Comparison of ENCODE assay signal across 24 cellular contexts in genomic region chr18:7230646-7231349, GRCh38. TPM values are rescaled to one million over a fixed set of nuclear protein-coding genes. Genes with fewer than 3 reads are reported as not detected.
"Had no signal": no experiment of that assay in that cellular context is flagged by ENCODE, and none has a peak within 500 bp of the region (broad histone marks: within the 10 kb centered on the region; RNA-seq: fewer than 3 reads in every experiment).

Gene LRRC30 (plus strand): TSS chr18:7231089. CDS start chr18:7231139, 50 bp downstream.

- H3K4me1 ChIP-seq: transverse colon, uterus had no signal

- H3K9me3 ChIP-seq: lower lobe of right lung, transverse colon, uterus had no signal

- ATAC-seq: left lobe of liver; lower lobe of right lung; sciatic nerve; stimulated activated naive B cell treated with anti-CD40 and anti-IgM and Interleukin-4, amounts not matched to agents 10 μg/mL and 1 μg/mL and 100 μg/mL, for 72 hours; T-helper 17 cell had no signal

- H3K27me3 ChIP-seq: cardiac muscle cell, transverse colon, uterus had no signal

- H3K36me3 ChIP-seq: cardiac muscle cell, lower lobe of right lung, transverse colon, uterus had no signal

- H3K4me3 ChIP-seq: cardiac muscle cell, lower lobe of right lung, transverse colon, uterus had no signal

- DNase-seq: activated CD4-positive, alpha-beta memory T cell treated with anti-CD3 and anti-CD28 coated beads for 36 hours; activated CD4-positive, alpha-beta T cell treated with anti-CD3 and anti-CD28 coated beads for 48 hours; activated naive CD4-positive, alpha-beta T cell treated with anti-CD3 and anti-CD28 coated beads for 36 hours; activated naive CD8-positive, alpha-beta T cell treated with anti-CD3 and anti-CD28 coated beads, Interleukin-2, amount 10 ng/mL, durations not matched to agents 7 days and 5 days; activated T-cell treated with anti-CD3 and anti-CD28 coated beads, Interleukin-2, amount 50 U/mL, for 48 hours; amniotic stem cell; foreskin fibroblast; kidney; lower lobe of right lung; occipital lobe; stimulated activated CD4-positive, alpha-beta T cell treated with anti-CD3 and anti-CD28 coated beads, Interleukin-2, amount 100 ng/mL, for 48 hours; stimulated activated CD8-positive, alpha-beta memory T cell treated with anti-CD3 and anti-CD28 coated beads, Interleukin-4, amount 100 ng/mL, for 48 hours; stimulated activated naive B cell treated with anti-CD40 and anti-IgM and Interleukin-4, amounts not matched to agents 10 μg/mL and 1 μg/mL and 100 μg/mL, for 72 hours; T-helper 17 cell; transverse colon; uterus had no signal

- H3K27ac ChIP-seq: cardiac muscle cell, lower lobe of right lung, transverse colon, uterus had no signal

RNA-seq across cellular contexts. Expression of gene LRRC30, which starts in this region (rescaled TPM):
- total RNA-seq: activated CD4-positive, alpha-beta memory T cell treated with anti-CD3 and anti-CD28 coated beads for 36 hours; activated naive CD4-positive, alpha-beta T cell treated with anti-CD3 and anti-CD28 coated beads for 36 hours; activated naive CD8-positive, alpha-beta T cell treated with anti-CD3 and anti-CD28 coated beads, Interleukin-2, amount 10 ng/mL, durations not matched to agents 7 days and 5 days; cardiac muscle cell; cerebellum; epithelial cell of proximal tubule; fibroblast of lung; kidney; left lobe of liver; lower lobe of right lung; natural killer cell treated with Interleukin-12 subunit alpha and Interleukin-12 subunit beta and Interleukin-15 and Interleukin-18, amount 100 ng/mL, for 72 hours; occipital lobe; sciatic nerve; T-helper 17 cell; temporal lobe; transverse colon; uterus had no signal
- polyA plus RNA-seq: cardiac muscle cell, fibroblast of lung had no signal
